In genomic region chr7:140062528-140063299, GRCh38 we compare ENCODE assay signal across 1 cellular context.
TF ChIP-seq lines count a peak whose summit lies in the region.

TSS of gene PARP12 (minus strand) at chr7:140062951. CDS start at chr7:140062847, 104 bp downstream.

TF ChIP-seq in GM12878, 131 proteins besides CTCF, POLR2A, EP300 and RAD21 (continued from another document):
- TF ChIP-seq NFXL1 (IDR thresholded peaks at IDR 0.05; ENCODE audit: borderline replicate concordance) (0 out of 2 replicates have a peak, but pooled peaks have one; percentile 48), HCFC1 (IDR thresholded peaks at IDR 0.05; ENCODE audit: low read length) (peak; percentile 24; the same call in 1 of the 2 replicates), HDAC6 (IDR thresholded peaks at IDR 0.05; ENCODE audit: unreplicated experiment) (peak; percentile 96), BCLAF1 (IDR thresholded peaks at IDR 0.05) (0 out of 2 replicates have a peak, but pooled peaks have one; percentile 24), ZBTB11 (CRISPR knock-in tag; IDR thresholded peaks at IDR 0.05) (0 out of 2 replicates have a peak, but pooled peaks have one; percentile 14), ZNF592 (IDR thresholded peaks at IDR 0.05) (0 out of 2 replicates have a peak, but pooled peaks have one; percentile 35), BCL11A (IDR thresholded peaks at IDR 0.05; ENCODE audit: low read depth, low read length) (no peak), CHD1 (IDR thresholded peaks at IDR 0.05; ENCODE audit: low read depth, low read length) (no peak), E4F1 (IDR thresholded peaks at IDR 0.05; ENCODE audit: borderline replicate concordance, partially characterized antibody) (no peak), ZNF687 (IDR thresholded peaks at IDR 0.05) (peak; percentile 78), RUNX3 (IDR thresholded peaks at IDR 0.05; ENCODE audit: low read length) (peak; percentile 34), NBN (IDR thresholded peaks at IDR 0.05) (no peak), TCF3 (IDR thresholded peaks at IDR 0.05; ENCODE audit: borderline replicate concordance, insufficient read depth, low read depth, low read length) (peak; percentile 76), BHLHE40 (IDR thresholded peaks at IDR 0.05; ENCODE audit: borderline replicate concordance in 1 of 2, low read depth in 2 of 2, low read length in 1 of 2) (peak; percentile 33 to 79; a peak in 2 of 4 replicates), POU2F2 (IDR thresholded peaks at IDR 0.05; ENCODE audit: borderline replicate concordance, low read depth, low read length) (peak; percentile 19; the same call in 1 of the 3 replicates), SMARCA5 (IDR thresholded peaks at IDR 0.05) (peak; percentile 81; the same call in 1 of the 2 replicates), MXI1 (IDR thresholded peaks at IDR 0.05; ENCODE audit: low read depth, low read length) (peak; percentile 51), STAT1 (conservative IDR thresholded peaks at IDR 0.05) (0 out of 2 replicates have a peak, but pooled peaks have one; percentile 69), PRDM15 (CRISPR knock-in tag; IDR thresholded peaks at IDR 0.05) (no peak), GABPA (IDR thresholded peaks at IDR 0.05; ENCODE audit: low read depth) (no peak), ZSCAN29 (IDR thresholded peaks at IDR 0.05) (0 out of 2 replicates have a peak, but pooled peaks have one; percentile 35), EGR1 (IDR thresholded peaks at IDR 0.05; ENCODE audit: borderline replicate concordance in 1 of 2, low read depth in 2 of 2, low read length in 2 of 2) (peak in 1 of 2 experiments; percentile 66; a peak in 1 of 3 replicates), ETV6 (conservative IDR thresholded peaks at IDR 0.05 in 1 of 2, IDR thresholded peaks at IDR 0.05 in 1 of 2; ENCODE audit: borderline replicate concordance in 1 of 2, low read depth in 1 of 2) (peak in 1 of 2 experiments; percentile 25; a peak in 1 of 4 replicates), NR2C1 (IDR thresholded peaks at IDR 0.05) (peak; percentile 42; the same call in 1 of the 2 replicates), PAX5 (IDR thresholded peaks at IDR 0.05; ENCODE audit: borderline replicate concordance, low read depth, low read length) (peak; percentile 12; the same call in 1 of the 2 replicates), BACH1 (IDR thresholded peaks at IDR 0.05; ENCODE audit: borderline replicate concordance) (peak; percentile 83), ZNF24 (IDR thresholded peaks at IDR 0.05) (0 out of 2 replicates have a peak, but pooled peaks have one; percentile 6), SPI1 (IDR thresholded peaks at IDR 0.05; ENCODE audit: borderline replicate concordance, insufficient read depth, low read depth, low read length) (no peak; the same call in 1 of the 2 replicates), WRNIP1 (IDR thresholded peaks at IDR 0.05; ENCODE audit: borderline replicate concordance, low read depth, low read length) (no peak), GATAD2B (conservative IDR thresholded peaks at IDR 0.05; ENCODE audit: low read depth) (peak; percentile 99), HDAC2 (IDR thresholded peaks at IDR 0.05) (0 out of 2 replicates have a peak, but pooled peaks have one; percentile 39), ASH2L (IDR thresholded peaks at IDR 0.05; ENCODE audit: borderline replicate concordance, low read depth) (peak; percentile 68; the same call in 1 of the 2 replicates), SIN3A (IDR thresholded peaks at IDR 0.05; ENCODE audit: low read depth, low read length) (peak; percentile 77; the same call in 1 of the 2 replicates), TCF12 (IDR thresholded peaks at IDR 0.05; ENCODE audit: low read depth, low read length) (peak; percentile 75; the same call in 1 of the 2 replicates)
